In genomic region chr1:26541431-26541815, GRCh38 we compare ENCODE assay signal across 9 cellular contexts. TPM values are rescaled to one million over a fixed set of nuclear protein-coding genes. Genes with fewer than 3 reads are reported as not detected.
DNase-seq lines count a peak whose midpoint lies in the region; ATAC-seq and TF ChIP-seq lines count a peak whose summit lies in the region.
"Had no signal": no experiment of that assay in that cellular context is flagged by ENCODE, and none has a peak within 500 bp of the region (broad histone marks: within the 10 kb centered on the region; RNA-seq: fewer than 3 reads in every experiment).

No MANE protein-coding gene starts in this region.

- no peak for DNase-seq in NB4 (ENCODE audit: low read depth)
- DNase-seq in dorsolateral prefrontal cortex, result no peak
- no peak for DNase-seq in sigmoid colon
- no peak for DNase-seq in effector CD8-positive, alpha-beta T cell (lab: John Stamatoyannopoulos, UW)

- no peak for TF ChIP-seq EP300 in sigmoid colon (IDR thresholded peaks at IDR 0.05)

- peak overlapping the region; percentile 8 for H3K4me3 ChIP-seq in GM12875 (ENCODE audit: low read depth, low read length)
- H3K4me3 ChIP-seq in NB4 (ENCODE audit: low read depth, low read length), result peak overlapping the region; percentile 3
- peak overlapping the region in 3 of 59 donors; percentile 8 to 46 (median 21) for H3K4me3 ChIP-seq in dorsolateral prefrontal cortex
- H3K4me3 ChIP-seq in sigmoid colon, result no peak overlapping the region
- H3K4me3 ChIP-seq: HAP-1, hepatocyte had no signal

- TF ChIP-seq POLR2A in NB4 (IDR thresholded peaks at IDR 0.05; ENCODE audit: extremely low read depth, insufficient read length), result no peak
- no peak for TF ChIP-seq POLR2A in sigmoid colon (IDR thresholded peaks at IDR 0.05)

- 67 to 83% methylated on average over 7 of the region's 7 CpGs for WGBS in sigmoid colon, 2 donors

- TF ChIP-seq CTCF in GM12875 (IDR thresholded peaks at IDR 0.05; ENCODE audit: borderline replicate concordance, insufficient read depth, low read depth, low read length) (no peak), NB4 (IDR thresholded peaks at IDR 0.05; ENCODE audit: low read depth, low read length) (no peak), dorsolateral prefrontal cortex (IDR thresholded peaks at IDR 0.05 in 54 of 56, conservative IDR thresholded peaks at IDR 0.05 in 2 of 56; ENCODE audit: low read depth in 1 of 56, partially characterized antibody in 56 of 56) (no peak), sigmoid colon (IDR thresholded peaks at IDR 0.05) (no peak)

- no peaks in the 10 kb centered on the region for H3K4me1 ChIP-seq in sigmoid colon
- H3K4me1 ChIP-seq: HAP-1 had no signal

- H3K9me3 ChIP-seq in sigmoid colon, result no peaks in the 10 kb centered on the region
- H3K9me3 ChIP-seq: HAP-1 had no signal

- ATAC-seq in GM18858 (IDR thresholded peaks at IDR 0.05; ENCODE audit: unreplicated experiment) (no peak), GM21360 (IDR thresholded peaks at IDR 0.05; ENCODE audit: unreplicated experiment) (no peak)

- H3K27ac ChIP-seq in dorsolateral prefrontal cortex (peak overlapping the region in 58 of 59 donors; percentile 62 to 95 (median 88)), sigmoid colon (peak overlapping the region; percentile 25 to 68 (median 60))

- intact Hi-C loops in dorsolateral prefrontal cortex (cut with DNase I), result no loop called here
- intact Hi-C loops in sigmoid colon (cut with DNase I), result no loop called here

- H3K27me3 ChIP-seq in dorsolateral prefrontal cortex (no peaks in the 10 kb centered on the region), sigmoid colon (no peaks in the 10 kb centered on the region)
- H3K27me3 ChIP-seq: hepatocyte had no signal

- no peaks in the 10 kb centered on the region for H3K36me3 ChIP-seq in sigmoid colon

RNA-seq across cellular contexts. Expression of gene RPS6KA1, which starts 11.9 kb away (rescaled TPM):
- total RNA-seq in dorsolateral prefrontal cortex (10 to 100 TPM; 11.3 to 46.0 (median 22.5) TPM), sigmoid colon (10 to 100 TPM in 1 of 4 donors, 1 to 10 TPM in 3; 2.5 to 11.5 (median 6.8) TPM)
- polyA plus RNA-seq in sigmoid colon, result 100 to 1,000 TPM in 1 of 3 donors, 10 to 100 TPM in 2; 91.3 to 116 (median 91.5) TPM

Comparison
In these comparisons a context has a peak if more than half of its experiments do, and no peak if none do; other contexts are left out.
1. H3K4me3 ChIP-seq: peak in GM12875 (single experiment) and NB4 (single experiment); none in sigmoid colon (0 of 4).